ENCODE assay signal across 9 cellular contexts in genomic region chr5:78627175-78627574, GRCh38. TPM values are rescaled to one million over a fixed set of nuclear protein-coding genes. Genes with fewer than 3 reads are reported as not detected.
DNase-seq lines count a peak whose midpoint lies in the region; ATAC-seq and TF ChIP-seq lines count a peak whose summit lies in the region.
"Had no signal": no experiment of that assay in that cellular context is flagged by ENCODE, and none has a peak within 500 bp of the region (broad histone marks: within the 10 kb centered on the region; RNA-seq: fewer than 3 reads in every experiment).

No MANE protein-coding gene starts in this region.

- DNase-seq in AG04449 (ENCODE audit: low read depth, low spot score): no peak
- DNase-seq in HT-29 (ENCODE audit: low spot score): peak; percentile 38
- DNase-seq in astrocyte of the spinal cord (ENCODE audit: low read depth, low spot score): peak; percentile 58
- no peak for DNase-seq in left lung
- DNase-seq in NCI-H226: no peak
- DNase-seq: activated effector memory CD4-positive, alpha-beta T cell treated with anti-CD3 and anti-CD28 coated beads, Interleukin-2, amount 50 U/mL, for 16 hours had no signal

- POLR2A ChIA-PET in AG04449 (lab: Yijun Ruan, JAX): interaction anchor here (0.6 to 0.7 kb wide), 2 partner anchors 15 to 100 kb away, joined by 3 read pairs; no protein-coding TSS in a partner anchor

- H3K9me3 ChIP-seq in left lung: no peaks in the 10 kb centered on the region

- no peak overlapping the region for H3K4me3 ChIP-seq in AG04449 (ENCODE audit: low read depth, low read length)
- no peak overlapping the region for H3K4me3 ChIP-seq in astrocyte of the spinal cord (ENCODE audit: low read depth, low read length)
- no peak overlapping the region for H3K4me3 ChIP-seq in left lung

- H3K4me1 ChIP-seq in left lung: peaks cover 0 to 4% of the 10 kb centered on the region in 2 donors

- CTCF ChIA-PET in AG04449 (lab: Yijun Ruan, JAX): interaction anchor here (0.7 to 3.4 kb wide), 16 partner anchors 10 to 306 kb away, joined by 3 to 16 read pairs (median 3); no protein-coding TSS in a partner anchor

- in situ Hi-C loops in astrocyte of the spinal cord (cut with HindIII; ENCODE audit: low sequenced_read_pairs): no loop called here

- no peak overlapping the region for H3K27ac ChIP-seq in left lung

- ATAC-seq in left lung (peak; percentile 9), GM19452 (IDR thresholded peaks at IDR 0.05; ENCODE audit: unreplicated experiment) (no peak), GM21528 (IDR thresholded peaks at IDR 0.05; ENCODE audit: low FRiP score, unreplicated experiment) (no peak), GM19467 (IDR thresholded peaks at IDR 0.05; ENCODE audit: unreplicated experiment) (no peak)

- H3K27me3 ChIP-seq in left lung: no peaks in the 10 kb centered on the region

- intact Hi-C loops in left lung (cut with DNase I): no loop called here

- TF ChIP-seq CTCF in AG04449 (IDR thresholded peaks at IDR 0.05; ENCODE audit: insufficient read depth, low read length, missing control alignments) (peak; percentile 42), astrocyte of the spinal cord (IDR thresholded peaks at IDR 0.05; ENCODE audit: low read depth, low read length) (peak; percentile 61), left lung (IDR thresholded peaks at IDR 0.05) (peak in 1 of 2 donors; percentile 26)

- peaks cover 0 to 22% of the 10 kb centered on the region in 2 donors for H3K36me3 ChIP-seq in left lung

RNA-seq across cellular contexts. Expression of gene LHFPL2, which starts 21.4 kb away (rescaled TPM):
- 11.7 and 18.9 TPM in 2 replicates for total RNA-seq in HT-29 (2014; rRNA removed; shearing (Covaris generic))
- 10 to 100 TPM; 49.3 to 89.9 TPM for total RNA-seq in left lung

Comparison
In these comparisons a context has a peak if more than half of its experiments do, and no peak if none do; other contexts are left out.
1. DNase-seq: peak in HT-29 (single experiment) and astrocyte of the spinal cord (single experiment); none in AG04449 (single experiment), left lung (0 of 2) and NCI-H226 (single experiment).